In genomic region chr15:59268980-59269472, GRCh38 we compare ENCODE assay signal across 16 cellular contexts.
DNase-seq lines count a peak whose midpoint lies in the region; ATAC-seq and TF ChIP-seq lines count a peak whose summit lies in the region.
"Had no signal": no experiment of that assay in that cellular context is flagged by ENCODE, and none has a peak within 500 bp of the region (broad histone marks: within the 10 kb centered on the region; RNA-seq: fewer than 3 reads in every experiment).

No MANE protein-coding gene starts in this region.

- H3K27ac ChIP-seq in ACC112 (ENCODE audit: low read depth, low read length) (peak overlapping the region; percentile 52; the same call in 1 of the 2 replicates), HCT116 (ENCODE audit: low read depth, low read length) (peak overlapping the region; percentile 54; the same call in 1 of the 2 replicates), RWPE2 (ENCODE audit: poor library complexity, severe bottlenecking) (peak overlapping the region; percentile 62)

- H3K9me3 ChIP-seq in HCT116 (ENCODE audit: control insufficient read depth in 1 of 2, insufficient read depth in 1 of 2, low read depth in 1 of 2, low read length in 2 of 2) (no peaks in the 10 kb centered on the region), RWPE2 (ENCODE audit: severe bottlenecking) (no peaks in the 10 kb centered on the region)
- H3K9me3 ChIP-seq: SK-N-SH had no signal

- H3K36me3 ChIP-seq in ACC112 (ENCODE audit: insufficient read depth, low read length) (peaks cover 13% of the 10 kb centered on the region), HCT116 (ENCODE audit: control insufficient read depth in 1 of 2, insufficient read depth in 2 of 2, low read length in 2 of 2) (no peaks in the 10 kb centered on the region), RWPE2 (ENCODE audit: low read depth) (peaks cover 74% of the 10 kb centered on the region)

- POLR2A ChIA-PET in HCT116 (lab: Charles Lee) = no interaction called here

- RAD21 ChIA-PET in HCT116 (lab: Charles Lee; ENCODE audit: low non-redundant PET in 1 of 2, low total read pairs in 2 of 2, uncharacterized antibody in 2 of 2, unreplicated experiment in 2 of 2) = no interaction called here

- H2AFZ ChIP-seq in ACC112 (ENCODE audit: low read length, unreplicated experiment) = no peak overlapping the region
- H2AFZ ChIP-seq in HCT116 (ENCODE audit: low read depth, low read length, poor library complexity, severe bottlenecking) = no peak overlapping the region

- no peaks in the 10 kb centered on the region for H4K20me1 ChIP-seq in HCT116 (ENCODE audit: insufficient read depth)

- intact Hi-C loops in HCT116 (cut with micrococcal nuclease) = no loop called here

- TF ChIP-seq POLR2A in HCT116 (IDR thresholded peaks at IDR 0.05; ENCODE audit: borderline replicate concordance, extremely low read depth, insufficient read depth, insufficient read length) = no peak

- H3K4me3 ChIP-seq in ACC112 (ENCODE audit: low read depth, low read length) = no peak overlapping the region
- peak overlapping the region in 1 of 2 experiments; percentile 29; a peak in 2 of 4 replicates for H3K4me3 ChIP-seq in HCT116 (replicated peaks in 1 of 2; ENCODE audit: low read depth in 1 of 2, low read length in 2 of 2)
- H3K4me3 ChIP-seq in RWPE2 (ENCODE audit: severe bottlenecking) = no peak overlapping the region
- no peak overlapping the region for H3K4me3 ChIP-seq in epithelial cell of esophagus (ENCODE audit: low read length)

- peak overlapping the region; percentile 72 for H3K4me2 ChIP-seq in HCT116 (ENCODE audit: low read length)

- ATAC-seq in HCT116 = no peak
- peak; percentile 56 for ATAC-seq in RWPE2 (ENCODE audit: low read depth)
- ATAC-seq in GM19395 (IDR thresholded peaks at IDR 0.05; ENCODE audit: unreplicated experiment) = no peak

- no peaks in the 10 kb centered on the region for H3K27me3 ChIP-seq in ACC112 (ENCODE audit: insufficient read depth, low read length)
- H3K27me3 ChIP-seq in HCT116 (ENCODE audit: insufficient read depth, low read length) = no peaks in the 10 kb centered on the region
- no peaks in the 10 kb centered on the region for H3K27me3 ChIP-seq in RWPE2 (ENCODE audit: insufficient read depth, poor library complexity, severe bottlenecking)

- peak overlapping the region; percentile 34 for H3K9ac ChIP-seq in HCT116 (ENCODE audit: low read length)
- H3K9ac ChIP-seq: SK-N-SH had no signal

- H3K4me1 ChIP-seq in ACC112 (ENCODE audit: control insufficient read depth, insufficient read depth, low read length, unreplicated experiment) (peaks cover 21% of the 10 kb centered on the region), HCT116 (ENCODE audit: control insufficient read depth in 1 of 2, insufficient read depth in 2 of 2, low read length in 2 of 2) (peaks cover 44 to 78% of the 10 kb centered on the region in 2 experiments), RWPE2 (ENCODE audit: insufficient read depth, poor library complexity, severe bottlenecking) (peaks cover 32% of the 10 kb centered on the region)

- DNase-seq in HCT116 (ENCODE audit: low read depth, low spot score) = no peak
- DNase-seq in RWPE2 (ENCODE audit: low spot score) = no peak
- DNase-seq in epithelial cell of esophagus (ENCODE audit: low read depth) = peak; percentile 48
- DNase-seq in DMS 273 treated with DMSO at 0.1 percent for 48 hours (lab: John Stamatoyannopoulos, UW) = no peak
- DNase-seq in NCI-H1417 (lab: John Stamatoyannopoulos, UW) = no peak
- DNase-seq: ACHN, AML-193, DMS153, NCI-H1417 treated with DMSO at 0.1 percent for 48 hours, NCI-H1930, NCI-H446 treated with DMSO at 0.1 percent for 48 hours, NCI-H748 treated with DMSO at 0.1 percent for 48 hours, SHP77, SK-N-SH had no signal

- no peaks in the 10 kb centered on the region for H3K9me2 ChIP-seq in HCT116 (ENCODE audit: insufficient read depth)
- H3K9me2 ChIP-seq: SK-N-SH had no signal

- TF ChIP-seq RAD21 in HCT116 (IDR thresholded peaks at IDR 0.05; ENCODE audit: low read depth) = no peak

- peaks cover 13% of the 10 kb centered on the region for H3K79me2 ChIP-seq in ACC112 (ENCODE audit: control insufficient read depth, insufficient read depth, low read length, unreplicated experiment)
- H3K79me2 ChIP-seq in HCT116 (ENCODE audit: insufficient read depth, low read length) = peaks cover 12% of the 10 kb centered on the region; the same call in 1 of the 2 replicates

- BruUV-seq in HCT116 (replicated peaks; lab: Mats Ljungman, UMichigan) = TSS peak; percentile 5

- CTCF ChIA-PET in HCT116 (lab: Charles Lee) = no interaction called here

- no peak for TF ChIP-seq CTCF in HCT116 (IDR thresholded peaks at IDR 0.05 in 2 of 3, conservative IDR thresholded peaks at IDR 0.05 in 1 of 3; ENCODE audit: borderline replicate concordance in 1 of 3, insufficient read depth in 1 of 3, low read depth in 2 of 3, low read length in 2 of 3)
- TF ChIP-seq CTCF in RWPE2 (IDR thresholded peaks at IDR 0.05; ENCODE audit: poor library complexity, severe bottlenecking) = no peak
- no peak for TF ChIP-seq CTCF in epithelial cell of esophagus (IDR thresholded peaks at IDR 0.05; ENCODE audit: insufficient read depth, low read depth, low read length, missing control alignments)

TF ChIP-seq in HCT116, 20 proteins besides CTCF, POLR2A, EP300 and RAD21:
- TF ChIP-seq CBX3 (IDR thresholded peaks at IDR 0.05; ENCODE audit: low read depth) = peak; percentile 83
- 0 out of 2 replicates have a peak, but pooled peaks have one; percentile 21 for TF ChIP-seq MAX (IDR thresholded peaks at IDR 0.05)
- peak; percentile 74 for TF ChIP-seq FOSL1 (IDR thresholded peaks at IDR 0.05; ENCODE audit: low read depth)
- no peak for TF ChIP-seq TCF7L2 (IDR thresholded peaks at IDR 0.05; ENCODE audit: borderline replicate concordance, extremely low read depth, insufficient read depth, insufficient read length)
- no peak for TF ChIP-seq SRF (IDR thresholded peaks at IDR 0.05; ENCODE audit: low read depth)
- TF ChIP-seq JUND (IDR thresholded peaks at IDR 0.05) = peak; percentile 43; the same call in 1 of the 2 replicates
- no peak for TF ChIP-seq EZH2phosphoT487 (IDR thresholded peaks at IDR 0.05; ENCODE audit: borderline replicate concordance)
- 0 out of 2 replicates have a peak, but pooled peaks have one; percentile 5 for TF ChIP-seq CEBPB (IDR thresholded peaks at IDR 0.05; ENCODE audit: low read depth)
- peak; percentile 41; the same call in 1 of the 2 replicates for TF ChIP-seq SP1 (IDR thresholded peaks at IDR 0.05; ENCODE audit: low read depth)
